36 cellular contexts compared by ENCODE assay signal in the genomic region with DNA sequence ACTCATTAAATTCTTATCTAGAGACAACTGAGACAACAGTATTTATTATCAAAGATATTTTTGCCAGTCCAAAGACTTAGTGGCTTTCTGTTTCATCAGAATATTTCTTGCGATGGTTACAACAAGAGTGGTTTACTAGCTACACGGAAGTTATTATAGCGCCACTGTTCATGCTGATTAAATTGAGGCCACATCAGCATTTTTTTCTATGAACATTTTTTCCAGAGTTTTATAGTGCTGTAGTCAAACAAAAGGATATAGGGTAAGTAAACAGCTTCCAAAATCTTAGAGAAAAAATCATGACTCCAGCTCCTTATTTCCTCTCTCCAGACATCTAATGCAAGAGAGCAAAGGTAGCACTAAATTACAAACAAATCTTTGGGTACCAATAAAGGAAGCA.
"Had no signal": no experiment of that assay in that cellular context is flagged by ENCODE, and none has a peak within 500 bp of the region (broad histone marks: within the 10 kb centered on the region; RNA-seq: fewer than 3 reads in every experiment).

No MANE protein-coding gene starts in this region.

- H3K9me3 Mint-ChIP-seq: activated naive CD4-positive, alpha-beta T cell treated with anti-CD3 and anti-CD28 coated beads for 36 hours; activated naive CD4-positive, alpha-beta T cell treated with anti-CD3 and anti-CD28 coated beads, Interleukin-2, amount 10 ng/mL, durations not matched to agents 7 days and 5 days; activated naive CD4-positive, alpha-beta T cell treated with anti-CD3 and anti-CD28 coated beads, Interleukin-2, amount 50 U/mL, for 24 hours; activated naive CD8-positive, alpha-beta T cell treated with anti-CD3 and anti-CD28 coated beads, Interleukin-2, amount 10 ng/mL, durations not matched to agents 7 days and 5 days; activated T-helper 1 cell treated with anti-CD3 and anti-CD28 coated beads, Interleukin-12 subunit alpha, Interleukin-12 subunit beta, Interleukin-2, Interleukin-4 antibody, amounts not matched to agents 30 ng/mL and 10 ng/mL and 1 ng/mL, durations not matched to agents 14 hours and 24 hours and 36 hours; activated T-helper 17 cell treated with anti-CD3 and anti-CD28 coated beads, Interleukin-2, amount 50 U/mL, for 72 hours; activated T-helper 2 cell treated with anti-CD3 and anti-CD28 coated beads, Interferon-gamma antibody, Interleukin-2, Interleukin-4, amounts not matched to agents 10 μg/mL and 5 μg/mL and 100 μg/mL, durations not matched to agents 14 hours and 24 hours and 36 hours; brain had no signal

- H3K9me3 ChIP-seq: adrenal gland, ascending aorta, breast epithelium had no signal

- ATAC-seq: activated naive CD4-positive, alpha-beta T cell treated with anti-CD3 and anti-CD28 coated beads, Interleukin-2, amount 50 U/mL, for 72 hours; activated naive CD8-positive, alpha-beta T cell treated with anti-CD3 and anti-CD28 coated beads, Interleukin-2, amount 50 U/mL, for 24 hours; activated T-cell treated with anti-CD3 and anti-CD28 coated beads, Interleukin-2, amount 50 U/mL, for 4 hours; activated T-cell treated with anti-CD3 and anti-CD28 coated beads, Interleukin-2, amount 50 U/mL, for 72 hours; activated T-helper 17 cell treated with anti-CD3 and anti-CD28 coated beads, Interleukin-2, amount 50 U/mL, for 72 hours; body of pancreas had no signal

- H3K4me1 Mint-ChIP-seq: activated naive CD4-positive, alpha-beta T cell treated with anti-CD3 and anti-CD28 coated beads, Interleukin-2, amount 10 ng/mL, durations not matched to agents 7 days and 5 days; activated naive CD4-positive, alpha-beta T cell treated with anti-CD3 and anti-CD28 coated beads, Interleukin-2, amount 50 U/mL, for 24 hours; activated naive CD8-positive, alpha-beta T cell treated with anti-CD3 and anti-CD28 coated beads for 36 hours; activated naive CD8-positive, alpha-beta T cell treated with anti-CD3 and anti-CD28 coated beads, Interleukin-2, amount 10 ng/mL, durations not matched to agents 7 days and 5 days; activated naive CD8-positive, alpha-beta T cell treated with anti-CD3 and anti-CD28 coated beads, Interleukin-2, amount 50 U/mL, for 24 hours; activated T-helper 17 cell treated with anti-CD3 and anti-CD28 coated beads, Interleukin-2, amount 50 U/mL, for 72 hours; brain; central memory CD8-positive, alpha-beta T cell had no signal

- H3K36me3 Mint-ChIP-seq: activated naive CD4-positive, alpha-beta T cell treated with anti-CD3 and anti-CD28 coated beads, Interleukin-2, amount 10 ng/mL, durations not matched to agents 7 days and 5 days; activated naive CD4-positive, alpha-beta T cell treated with anti-CD3 and anti-CD28 coated beads, Interleukin-2, amount 50 U/mL, for 24 hours; activated naive CD4-positive, alpha-beta T cell treated with anti-CD3 and anti-CD28 coated beads, Interleukin-2, amount 50 U/mL, for 72 hours; activated naive CD8-positive, alpha-beta T cell; activated naive CD8-positive, alpha-beta T cell treated with anti-CD3 and anti-CD28 coated beads for 36 hours; activated naive CD8-positive, alpha-beta T cell treated with anti-CD3 and anti-CD28 coated beads, Interleukin-2, amount 10 ng/mL, durations not matched to agents 7 days and 5 days; brain had no signal

- H3K36me3 ChIP-seq: adrenal gland, ascending aorta, brain microvascular endothelial cell, breast epithelium, cardiac muscle cell had no signal

- H3K27ac Mint-ChIP-seq: activated naive CD4-positive, alpha-beta T cell treated with anti-CD3 and anti-CD28 coated beads for 36 hours; activated naive CD4-positive, alpha-beta T cell treated with anti-CD3 and anti-CD28 coated beads, Interleukin-2, amount 10 ng/mL, durations not matched to agents 7 days and 5 days; activated naive CD4-positive, alpha-beta T cell treated with anti-CD3 and anti-CD28 coated beads, Interleukin-2, amount 50 U/mL, for 24 hours; activated naive CD4-positive, alpha-beta T cell treated with anti-CD3 and anti-CD28 coated beads, Interleukin-2, amount 50 U/mL, for 72 hours; activated naive CD8-positive, alpha-beta T cell; activated naive CD8-positive, alpha-beta T cell treated with anti-CD3 and anti-CD28 coated beads for 36 hours; activated naive CD8-positive, alpha-beta T cell treated with anti-CD3 and anti-CD28 coated beads, Interleukin-2, amount 10 ng/mL, durations not matched to agents 7 days and 5 days; activated naive CD8-positive, alpha-beta T cell treated with anti-CD3 and anti-CD28 coated beads, Interleukin-2, amount 50 U/mL, for 24 hours; activated T-cell treated with anti-CD3 and anti-CD28 coated beads, Interleukin-2, amount 50 U/mL, for 72 hours; activated T-helper 1 cell treated with anti-CD3 and anti-CD28 coated beads, Interleukin-12 subunit alpha, Interleukin-12 subunit beta, Interleukin-2, Interleukin-4 antibody, amounts not matched to agents 30 ng/mL and 10 ng/mL and 1 ng/mL, durations not matched to agents 14 hours and 24 hours and 36 hours; activated T-helper 17 cell treated with anti-CD3 and anti-CD28 coated beads, Interleukin-2, amount 50 U/mL, for 72 hours; activated T-helper 2 cell treated with anti-CD3 and anti-CD28 coated beads, Interferon-gamma antibody, Interleukin-2, Interleukin-4, amounts not matched to agents 10 μg/mL and 5 μg/mL and 100 μg/mL, durations not matched to agents 14 hours and 24 hours and 36 hours; brain had no signal

- H3K27ac ChIP-seq: adrenal gland, ascending aorta, body of pancreas, brain microvascular endothelial cell, breast epithelium, cardiac muscle cell had no signal

- H3K4me3 ChIP-seq: adrenal gland, ascending aorta, body of pancreas, breast epithelium, cardiac muscle cell had no signal

- H3K27me3 Mint-ChIP-seq: activated naive CD4-positive, alpha-beta T cell treated with anti-CD3 and anti-CD28 coated beads, Interleukin-2, amount 10 ng/mL, durations not matched to agents 7 days and 5 days; activated naive CD4-positive, alpha-beta T cell treated with anti-CD3 and anti-CD28 coated beads, Interleukin-2, amount 50 U/mL, for 24 hours; activated naive CD8-positive, alpha-beta T cell; activated naive CD8-positive, alpha-beta T cell treated with anti-CD3 and anti-CD28 coated beads for 36 hours; activated naive CD8-positive, alpha-beta T cell treated with anti-CD3 and anti-CD28 coated beads, Interleukin-2, amount 10 ng/mL, durations not matched to agents 7 days and 5 days; activated naive CD8-positive, alpha-beta T cell treated with anti-CD3 and anti-CD28 coated beads, Interleukin-2, amount 50 U/mL, for 24 hours; activated T-helper 17 cell treated with anti-CD3 and anti-CD28 coated beads, Interleukin-2, amount 50 U/mL, for 72 hours; brain; central memory CD8-positive, alpha-beta T cell had no signal

- DNase-seq: activated effector memory CD4-positive, alpha-beta T cell treated with anti-CD3 and anti-CD28 coated beads, Interleukin-2, amount 50 U/mL, for 16 hours; activated effector memory CD4-positive, alpha-beta T cell treated with Interleukin-2 at 50 U/mL for 16 hours; activated gamma-delta T cell; activated gamma-delta T cell treated with Interleukin-2 at 50 U/mL for 16 hours; activated naive CD4-positive, alpha-beta T cell; activated naive CD4-positive, alpha-beta T cell treated with anti-CD3 and anti-CD28 coated beads for 36 hours; activated naive CD4-positive, alpha-beta T cell treated with anti-CD3 and anti-CD28 coated beads, Interleukin-2, amount 10 ng/mL, durations not matched to agents 7 days and 5 days; activated naive CD4-positive, alpha-beta T cell treated with anti-CD3 and anti-CD28 coated beads, Interleukin-2, amount 50 U/mL, for 16 hours; activated naive CD4-positive, alpha-beta T cell treated with Interleukin-2 at 50 U/mL for 16 hours; activated naive CD8-positive, alpha-beta T cell treated with anti-CD3 and anti-CD28 coated beads for 36 hours; activated naive CD8-positive, alpha-beta T cell treated with anti-CD3 and anti-CD28 coated beads, Interleukin-2, amount 10 ng/mL, durations not matched to agents 7 days and 5 days; activated naive CD8-positive, alpha-beta T cell treated with anti-CD3 and anti-CD28 coated beads, Interleukin-2, amount 50 U/mL, for 24 hours; activated T-cell treated with anti-CD3 and anti-CD28 coated beads, Interleukin-2, amount 50 U/mL, for 4 hours; activated T-cell treated with anti-CD3 and anti-CD28 coated beads, Interleukin-2, amount 50 U/mL, for 48 hours; activated T-cell treated with anti-CD3 and anti-CD28 coated beads, Interleukin-2, amount 50 U/mL, for 72 hours; adrenal gland; amniotic stem cell; amygdala; anterior cingulate cortex; aorta; body of pancreas; brain microvascular endothelial cell; caudate nucleus; central memory CD4-positive, alpha-beta T cell; cerebellar nuclear complex had no signal

- H3K4me3 Mint-ChIP-seq: activated naive CD4-positive, alpha-beta T cell treated with anti-CD3 and anti-CD28 coated beads for 36 hours; activated naive CD4-positive, alpha-beta T cell treated with anti-CD3 and anti-CD28 coated beads, Interleukin-2, amount 10 ng/mL, durations not matched to agents 7 days and 5 days; activated naive CD4-positive, alpha-beta T cell treated with anti-CD3 and anti-CD28 coated beads, Interleukin-2, amount 50 U/mL, for 24 hours; activated naive CD8-positive, alpha-beta T cell; activated naive CD8-positive, alpha-beta T cell treated with anti-CD3 and anti-CD28 coated beads for 36 hours; activated naive CD8-positive, alpha-beta T cell treated with anti-CD3 and anti-CD28 coated beads, Interleukin-2, amount 10 ng/mL, durations not matched to agents 7 days and 5 days; activated naive CD8-positive, alpha-beta T cell treated with anti-CD3 and anti-CD28 coated beads, Interleukin-2, amount 50 U/mL, for 24 hours; activated T-cell treated with anti-CD3 and anti-CD28 coated beads, Interleukin-2, amount 50 U/mL, for 4 hours; activated T-cell treated with anti-CD3 and anti-CD28 coated beads, Interleukin-2, amount 50 U/mL, for 72 hours; activated T-helper 1 cell treated with anti-CD3 and anti-CD28 coated beads, Interleukin-12 subunit alpha, Interleukin-12 subunit beta, Interleukin-2, Interleukin-4 antibody, amounts not matched to agents 30 ng/mL and 10 ng/mL and 1 ng/mL, durations not matched to agents 14 hours and 24 hours and 36 hours; activated T-helper 17 cell treated with anti-CD3 and anti-CD28 coated beads, Interleukin-2, amount 50 U/mL, for 72 hours; brain; central memory CD8-positive, alpha-beta T cell had no signal
